29 cellular contexts compared by ENCODE assay signal in genomic region chr5:149303210-149303609, GRCh38. TPM values are rescaled to one million over a fixed set of nuclear protein-coding genes. Genes with fewer than 3 reads are reported as not detected.
"Had no signal": no experiment of that assay in that cellular context is flagged by ENCODE, and none has a peak within 500 bp of the region (broad histone marks: within the 10 kb centered on the region; RNA-seq: fewer than 3 reads in every experiment).

No MANE protein-coding gene starts in this region.

- H3K4me3 Mint-ChIP-seq: natural killer cell; nephron; neural progenitor cell; stimulated activated effector memory CD8-positive, alpha-beta T cell treated with anti-CD3 and anti-CD28 coated beads, Interleukin-12 subunit alpha, Interleukin-12 subunit beta, amount 100 ng/mL, for 72 hours; stimulated activated naive B cell treated with anti-CD40 and anti-IgM and Interleukin-4, amounts not matched to agents 10 μg/mL and 1 μg/mL and 100 μg/mL, for 72 hours; stimulated activated naive CD8-positive, alpha-beta T cell treated with anti-CD3 and anti-CD28 coated beads, Interleukin-15, Interleukin-2, amounts not matched to agents 100 ng/mL and 50 ng/mL, for 24 hours had no signal

- H3K9ac ChIP-seq: neural progenitor cell, parathyroid adenoma had no signal

- FAIRE-seq: small intestine had no signal

- H3K9me3 Mint-ChIP-seq: natural killer cell; nephron; neural progenitor cell; stimulated activated effector memory CD8-positive, alpha-beta T cell treated with anti-CD3 and anti-CD28 coated beads, Interleukin-12 subunit alpha, Interleukin-12 subunit beta, amount 100 ng/mL, for 72 hours; stimulated activated naive B cell treated with anti-CD40 and anti-IgM and Interleukin-4, amounts not matched to agents 10 μg/mL and 1 μg/mL and 100 μg/mL, for 72 hours; stimulated activated naive CD8-positive, alpha-beta T cell treated with anti-CD3 and anti-CD28 coated beads, Interleukin-15, Interleukin-2, amounts not matched to agents 100 ng/mL and 50 ng/mL, for 24 hours had no signal

- H3K9me3 ChIP-seq: ovary, psoas muscle, right lobe of liver, sigmoid colon, stomach, thoracic aorta, thyroid gland, tibial nerve, upper lobe of left lung, uterus had no signal

- H3K4me2 ChIP-seq: neural progenitor cell had no signal

- H3K27me3 ChIP-seq: neural progenitor cell, ovary, right lobe of liver, sigmoid colon, thyroid gland, tibial nerve, upper lobe of left lung, uterus had no signal

- H3K4me1 ChIP-seq: neural progenitor cell, parathyroid adenoma, right lobe of liver, sigmoid colon, stomach, thyroid gland, uterus had no signal

- H3K27ac Mint-ChIP-seq: natural killer cell; nephron; neural progenitor cell; progenitor cell of endocrine pancreas; stimulated activated effector memory CD8-positive, alpha-beta T cell treated with anti-CD3 and anti-CD28 coated beads, Interleukin-12 subunit alpha, Interleukin-12 subunit beta, amount 100 ng/mL, for 72 hours; stimulated activated naive B cell treated with anti-CD40 and anti-IgM and Interleukin-4, amounts not matched to agents 10 μg/mL and 1 μg/mL and 100 μg/mL, for 72 hours; stimulated activated naive CD8-positive, alpha-beta T cell treated with anti-CD3 and anti-CD28 coated beads, Interleukin-15, Interleukin-2, amounts not matched to agents 100 ng/mL and 50 ng/mL, for 24 hours had no signal

- H3K4me1 Mint-ChIP-seq: natural killer cell; stimulated activated effector memory CD8-positive, alpha-beta T cell treated with anti-CD3 and anti-CD28 coated beads, Interleukin-12 subunit alpha, Interleukin-12 subunit beta, amount 100 ng/mL, for 72 hours had no signal

- H3K79me2 ChIP-seq: parathyroid adenoma had no signal

- H3K4me3 ChIP-seq: neural progenitor cell, ovary, psoas muscle, right lobe of liver, sigmoid colon, stomach, thoracic aorta, thyroid gland, tibial nerve, upper lobe of left lung, uterus had no signal

- DNase-seq: natural killer cell; occipital lobe; ovary; posterior cingulate gyrus; psoas muscle; right cardiac atrium; right lobe of liver; sigmoid colon; small intestine; stimulated activated CD4-positive, alpha-beta T cell treated with anti-CD3 and anti-CD28 coated beads, Interleukin-15, amount 100 ng/mL, for 24 hours; stimulated activated CD4-positive, alpha-beta T cell treated with anti-CD3 and anti-CD28 coated beads, Interleukin-2, amount 100 ng/mL, for 24 hours; stimulated activated CD4-positive, alpha-beta T cell treated with anti-CD3 and anti-CD28 coated beads, Interleukin-2, amount 100 ng/mL, for 48 hours; stimulated activated CD4-positive, alpha-beta T cell treated with anti-CD3 and anti-CD28 coated beads, Interleukin-4, amount 100 ng/mL, for 24 hours; stimulated activated naive B cell treated with anti-CD40 and anti-IgM and Interleukin-4, amounts not matched to agents 10 μg/mL and 1 μg/mL and 100 μg/mL, for 72 hours; stimulated activated naive CD4-positive, alpha-beta T cell treated with Interleukin-2 at 50 U/mL for 16 hours; stomach; thyroid gland; trophoblast cell; upper lobe of left lung; uterus had no signal

- ATAC-seq: natural killer cell; psoas muscle; right cardiac atrium; stimulated activated effector memory CD8-positive, alpha-beta T cell treated with anti-CD3 and anti-CD28 coated beads, Interleukin-12 subunit alpha, Interleukin-12 subunit beta, amount 100 ng/mL, for 72 hours had no signal

- H3K27ac ChIP-seq: neural progenitor cell, ovary, parathyroid adenoma, psoas muscle, right lobe of liver, sigmoid colon, stomach, thoracic aorta, thyroid gland, tibial nerve had no signal

- H2AFZ ChIP-seq: neural progenitor cell, parathyroid adenoma had no signal

- H3K36me3 Mint-ChIP-seq: natural killer cell; neural progenitor cell; stimulated activated effector memory CD8-positive, alpha-beta T cell treated with anti-CD3 and anti-CD28 coated beads, Interleukin-12 subunit alpha, Interleukin-12 subunit beta, amount 100 ng/mL, for 72 hours; stimulated activated naive B cell treated with anti-CD40 and anti-IgM and Interleukin-4, amounts not matched to agents 10 μg/mL and 1 μg/mL and 100 μg/mL, for 72 hours had no signal

- H3K36me3 ChIP-seq: neural progenitor cell, ovary, right lobe of liver, sigmoid colon, thoracic aorta, thyroid gland, uterus had no signal

RNA-seq across cellular contexts. Expression of gene AFAP1L1, which starts 31.6 kb away (rescaled TPM):
- polyA plus RNA-seq: neural cell had no signal
